8 cellular contexts compared by ENCODE assay signal in genomic region chr9:77981332-77981731, GRCh38. TPM values are rescaled to one million over a fixed set of nuclear protein-coding genes. Genes with fewer than 3 reads are reported as not detected.
DNase-seq lines count a peak whose midpoint lies in the region; ATAC-seq and TF ChIP-seq lines count a peak whose summit lies in the region.

No MANE protein-coding gene starts in this region.

- peaks cover 75% of the 10 kb centered on the region for H3K4me1 ChIP-seq in Loucy (ENCODE audit: insufficient read depth, low read length, poor library complexity, severe bottlenecking)
- peaks cover 39% of the 10 kb centered on the region for H3K4me1 ChIP-seq in body of pancreas
- peaks cover 24% of the 10 kb centered on the region for H3K4me1 ChIP-seq in mesodermal cell (ENCODE audit: control insufficient read depth, insufficient read depth, low read length, poor library complexity, severe bottlenecking)
- peaks cover 44% of the 10 kb centered on the region for H3K4me1 ChIP-seq in suprapubic skin

- TF ChIP-seq CTCF in Loucy (conservative IDR thresholded peaks at IDR 0.05; ENCODE audit: low read length) (no peak), body of pancreas (IDR thresholded peaks at IDR 0.05) (peak in 4 of 7 experiments; percentile 25 to 44 (median 28)), suprapubic skin (IDR thresholded peaks at IDR 0.05) (no peak)

- peak; percentile 19 for DNase-seq in G401 (ENCODE audit: low spot score)
- DNase-seq in body of pancreas = peak; percentile 51 to 79 (median 72)
- no peak for DNase-seq in suprapubic skin (ENCODE audit: low spot score in 2 of 2)
- no peak for DNase-seq in stimulated activated naive CD4-positive, alpha-beta T cell (lab: John Stamatoyannopoulos, UW)
- DNase-seq in mesenteric fat pad (ENCODE audit: low spot score) = no peak

- H3K27me3 ChIP-seq in Loucy (ENCODE audit: insufficient read depth, low read length, poor library complexity, severe bottlenecking) = no peaks in the 10 kb centered on the region
- no peaks in the 10 kb centered on the region for H3K27me3 ChIP-seq in body of pancreas
- H3K27me3 ChIP-seq in suprapubic skin = no peaks in the 10 kb centered on the region

- H2AFZ ChIP-seq in Loucy (ENCODE audit: low read length) = no peak overlapping the region

- peaks cover 76% of the 10 kb centered on the region for H4K20me1 ChIP-seq in Loucy (ENCODE audit: insufficient read depth, low read length, poor library complexity, severe bottlenecking)

- H3K9ac ChIP-seq in Loucy (ENCODE audit: low read depth, low read length, poor library complexity, severe bottlenecking) = peak overlapping the region; percentile 50

- in situ Hi-C loops in G401 (cut with HindIII; ENCODE audit: low sequenced_read_pairs) = no loop called here

- peak overlapping the region; percentile 33 for H3K4me2 ChIP-seq in Loucy (ENCODE audit: low read depth, low read length, poor library complexity, severe bottlenecking)

- ATAC-seq in body of pancreas = peak; percentile 80
- no peak for ATAC-seq in HG03354 (IDR thresholded peaks at IDR 0.05; ENCODE audit: poor library complexity, severe bottlenecking, unreplicated experiment)

- 0 out of 2 replicates have a peak, but pooled peaks cover 3% of the 10 kb centered on the region for H3F3A ChIP-seq in Loucy (ENCODE audit: low read depth)

- peak overlapping the region; percentile 10 to 57 (median 32) for H3K27ac ChIP-seq in body of pancreas
- peak overlapping the region; percentile 8 for H3K27ac ChIP-seq in mesodermal cell (ENCODE audit: low read depth, low read length, severe bottlenecking)
- no peak overlapping the region for H3K27ac ChIP-seq in suprapubic skin

- intact Hi-C loops in body of pancreas (cut with DNase I) = no loop called here

- 2 to 11% methylated on average over 2 of the region's 2 CpGs for WGBS in body of pancreas, 2 donors
- WGBS in mesodermal cell (ENCODE audit: insufficient coverage in 2 of 2), 2 experiments = 72 to 81% methylated on average over 2 of the region's 2 CpGs
- WGBS in suprapubic skin = 13% methylated on average over 2 of the region's 2 CpGs

- peaks cover 100% of the 10 kb centered on the region for H3K79me2 ChIP-seq in Loucy (ENCODE audit: insufficient read depth, low read length)

- H3K9me3 ChIP-seq in Loucy (ENCODE audit: insufficient read depth, low read depth, low read length) = no peaks in the 10 kb centered on the region
- no peaks in the 10 kb centered on the region for H3K9me3 ChIP-seq in body of pancreas
- no peaks in the 10 kb centered on the region for H3K9me3 ChIP-seq in mesodermal cell (ENCODE audit: control insufficient read depth, low read length)
- no peaks in the 10 kb centered on the region for H3K9me3 ChIP-seq in suprapubic skin

- H3K9me2 ChIP-seq in Loucy (replicated peaks; ENCODE audit: low read depth, low read length) = no peaks in the 10 kb centered on the region

- TF ChIP-seq EP300 in suprapubic skin (IDR thresholded peaks at IDR 0.05) = no peak

- TF ChIP-seq POLR2A in body of pancreas (IDR thresholded peaks at IDR 0.05) (no peak), suprapubic skin (IDR thresholded peaks at IDR 0.05) (no peak)

- no peak overlapping the region for H3K4me3 ChIP-seq in Loucy (ENCODE audit: low read length, poor library complexity, severe bottlenecking)
- no peak overlapping the region for H3K4me3 ChIP-seq in body of pancreas
- H3K4me3 ChIP-seq in mesodermal cell (ENCODE audit: extremely low read depth, insufficient read depth, low read length, poor library complexity, severe bottlenecking) = no peak overlapping the region
- H3K4me3 ChIP-seq in suprapubic skin = no peak overlapping the region

- peaks cover 19% of the 10 kb centered on the region; the same call in 1 of the 2 replicates for H3K36me3 ChIP-seq in Loucy (ENCODE audit: insufficient read depth, low read length)
- no peaks in the 10 kb centered on the region for H3K36me3 ChIP-seq in body of pancreas (replicated peaks in 1 of 2; ENCODE audit: insufficient read depth in 1 of 2, low read depth in 2 of 2)
- peaks cover 12% of the 10 kb centered on the region for H3K36me3 ChIP-seq in mesodermal cell (ENCODE audit: control insufficient read depth, insufficient read depth, low read length)
- no peaks in the 10 kb centered on the region for H3K36me3 ChIP-seq in suprapubic skin

RNA-seq across cellular contexts. Expression of gene GNAQ, which starts 50.3 kb away (rescaled TPM):
- 17.8 and 24.5 TPM in 2 replicates for total RNA-seq in G401 (2014; rRNA removed; shearing (Covaris generic))
- total RNA-seq in body of pancreas = 10 to 100 TPM; 15.8 to 22.1 TPM
- polyA plus RNA-seq in mesodermal cell (2013, experiment 1 of 2) = 35.0 TPM
- polyA plus RNA-seq in mesodermal cell (2013, experiment 2 of 2) = 31.6 TPM
- 10 to 100 TPM; 16.0 to 29.0 (median 17.7) TPM for total RNA-seq in suprapubic skin
- 115 TPM for total RNA-seq in mesenteric fat pad

Comparison
In these comparisons a context has a peak if more than half of its experiments do, and no peak if none do; other contexts are left out.
1. DNase-seq: peak in G401 (single experiment) and body of pancreas (4 of 4); none in suprapubic skin (0 of 2), stimulated activated naive CD4-positive, alpha-beta T cell (0 of 6) and mesenteric fat pad (single experiment).
2. CTCF ChIP-seq: peak in body of pancreas (4 of 7); none in Loucy (single experiment) and suprapubic skin (0 of 2).